ENCODE assay signal across 9 cellular contexts in the genomic region with DNA sequence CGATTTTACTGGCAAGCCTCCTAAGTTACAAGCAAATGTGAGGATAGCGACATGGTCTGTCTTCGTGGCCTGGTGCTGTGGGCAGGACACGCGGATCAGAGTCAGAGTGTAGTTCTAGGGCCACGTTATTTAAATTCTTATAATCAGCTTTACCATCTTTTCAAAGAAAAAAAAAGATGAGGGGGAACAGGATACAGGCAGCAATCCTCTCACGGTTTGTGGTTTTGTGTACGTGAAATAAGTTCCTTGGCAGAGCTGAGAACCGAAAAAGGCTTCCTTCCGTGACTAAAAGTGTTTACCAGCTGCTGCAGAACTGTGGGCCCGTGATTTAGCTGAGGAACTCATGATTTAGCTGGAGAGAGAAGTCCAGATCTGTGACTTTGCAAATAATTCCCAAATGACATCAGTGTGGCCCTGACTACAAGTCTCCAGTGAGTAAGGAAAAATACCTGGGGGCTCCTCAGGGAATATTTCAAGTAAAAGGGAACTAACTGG. TPM values are rescaled to one million over a fixed set of nuclear protein-coding genes. Genes with fewer than 3 reads are reported as not detected.
DNase-seq lines count a peak whose midpoint lies in the region; ATAC-seq and TF ChIP-seq lines count a peak whose summit lies in the region.
"Had no signal": no experiment of that assay in that cellular context is flagged by ENCODE, and none has a peak within 500 bp of the region (broad histone marks: within the 10 kb centered on the region; RNA-seq: fewer than 3 reads in every experiment).

No MANE protein-coding gene starts in this region.

- no peak for TF ChIP-seq CTCF in spleen (IDR thresholded peaks at IDR 0.05 in 8 of 11, conservative IDR thresholded peaks at IDR 0.05 in 3 of 11)

- no peaks in the 10 kb centered on the region for H3K9me3 ChIP-seq in CD4-positive, CD25-positive, alpha-beta regulatory T cell (ENCODE audit: control insufficient read depth in 2 of 2, low read length in 2 of 2)
- H3K9me3 ChIP-seq in spleen = no peaks in the 10 kb centered on the region

- peaks cover 6% of the 10 kb centered on the region for H3K36me3 ChIP-seq in CD4-positive, CD25-positive, alpha-beta regulatory T cell (ENCODE audit: control insufficient read depth, insufficient read depth, low read length)
- H3K36me3 ChIP-seq in spleen = peaks cover 0 to 20% (median 0%) of the 10 kb centered on the region in 6 donors

- peaks cover 0 to 3% (median 0%) of the 10 kb centered on the region in 7 donors for H3K9me3 Mint-ChIP-seq in CD4-positive, CD25-positive, alpha-beta regulatory T cell

- DNase-seq in CD4-positive, CD25-positive, alpha-beta regulatory T cell = peak; percentile 10 to 95 (median 80)
- DNase-seq in activated CD4-positive, alpha-beta T cell treated with anti-CD3 and anti-CD28 coated beads for 24 hours (ENCODE audit: low read depth in 2 of 2) = peak; percentile 19 to 25
- DNase-seq in fibroblast of peridontal ligament (ENCODE audit: extremely low read depth) (peak; percentile 97), spleen (no peak), NCI-H2196 treated with DMSO at 0.1 percent for 48 hours (lab: John Stamatoyannopoulos, UW; ENCODE audit: unreplicated experiment) (no peak), DMS 273 (lab: John Stamatoyannopoulos, UW; ENCODE audit: unreplicated experiment) (no peak)

- 27 to 40% (median 30%) methylated on average over 11 of the region's 11 CpGs for WGBS in spleen, 5 donors

- H3K36me3 Mint-ChIP-seq in CD4-positive, CD25-positive, alpha-beta regulatory T cell = peaks cover 4% of the 10 kb centered on the region

- H3K4me3 ChIP-seq in CD4-positive, CD25-positive, alpha-beta regulatory T cell (ENCODE audit: low read depth, low read length) = peak overlapping the region; percentile 52
- peak overlapping the region in 1 of 8 donors; percentile 38 for H3K4me3 ChIP-seq in spleen

- H3K27me3 Mint-ChIP-seq in CD4-positive, CD25-positive, alpha-beta regulatory T cell = no peaks in the 10 kb centered on the region

- no peak for TF ChIP-seq POLR2A in spleen (IDR thresholded peaks at IDR 0.05)

- peaks cover 26 to 65% (median 49%) of the 10 kb centered on the region in 4 donors for H3K4me1 Mint-ChIP-seq in CD4-positive, CD25-positive, alpha-beta regulatory T cell

- H3K27ac ChIP-seq in CD4-positive, CD25-positive, alpha-beta regulatory T cell (ENCODE audit: insufficient read depth, low read length, poor library complexity, severe bottlenecking) = peak overlapping the region; percentile 75
- H3K27ac ChIP-seq in spleen = peak overlapping the region; percentile 54 to 89 (median 84)

- ATAC-seq in CD4-positive, CD25-positive, alpha-beta regulatory T cell (ENCODE audit: low read depth in 2 of 2) = peak; percentile 80 to 86
- ATAC-seq in GM19438 (IDR thresholded peaks at IDR 0.05; ENCODE audit: low read depth, unreplicated experiment) (peak; percentile 77), HG03442 (IDR thresholded peaks at IDR 0.05; ENCODE audit: unreplicated experiment) (peak; percentile 67)
- ATAC-seq: HCT116 had no signal

- intact Hi-C loops in spleen (cut with DNase I; ENCODE audit: low total_unique reads) = no loop called here

- H3K4me1 ChIP-seq in CD4-positive, CD25-positive, alpha-beta regulatory T cell (ENCODE audit: control insufficient read depth, insufficient read depth, low read length, poor library complexity, severe bottlenecking) = peaks cover 37% of the 10 kb centered on the region
- H3K4me1 ChIP-seq in spleen = peaks cover 10 to 61% (median 44%) of the 10 kb centered on the region in 6 donors

- no peaks in the 10 kb centered on the region for H3K27me3 ChIP-seq in CD4-positive, CD25-positive, alpha-beta regulatory T cell (ENCODE audit: control insufficient read depth, insufficient read depth, low read length)
- no peaks in the 10 kb centered on the region for H3K27me3 ChIP-seq in spleen (replicated peaks in 1 of 7)

- peak overlapping the region; percentile 83 to 97 (median 95) for H3K27ac Mint-ChIP-seq in CD4-positive, CD25-positive, alpha-beta regulatory T cell

- H3K4me3 Mint-ChIP-seq in CD4-positive, CD25-positive, alpha-beta regulatory T cell = peak overlapping the region; percentile 48 to 87 (median 84)

RNA-seq across cellular contexts. Expression of gene RCBTB2, which starts 27.2 kb away (rescaled TPM):
- total RNA-seq in CD4-positive, CD25-positive, alpha-beta regulatory T cell = 21.8 TPM
- 10 to 100 TPM; 24.3 to 32.5 (median 27.3) TPM for polyA plus RNA-seq in CD4-positive, CD25-positive, alpha-beta regulatory T cell
- 10 to 100 TPM; 14.4 to 19.6 (median 15.9) TPM for total RNA-seq in spleen
- polyA plus RNA-seq in spleen = 10 to 100 TPM in 2 of 3 donors, 1 to 10 TPM in 1; 6.7 to 14.1 (median 12.5) TPM

Comparison
In these comparisons a context has a peak if more than half of its experiments do, and no peak if none do; other contexts are left out.
1. DNase-seq: peak in CD4-positive, CD25-positive, alpha-beta regulatory T cell (3 of 3), activated CD4-positive, alpha-beta T cell treated with anti-CD3 and anti-CD28 coated beads for 24 hours (2 of 2) and fibroblast of peridontal ligament (single experiment); none in spleen (single experiment), NCI-H2196 treated with DMSO at 0.1 percent for 48 hours (single experiment) and DMS 273 (single experiment).
2. Peak in every context shown above with its lines, with median percentiles within 50 percentile points of each other: ATAC-seq.